ENCODE assay signal across 21 cellular contexts in the genomic region with DNA sequence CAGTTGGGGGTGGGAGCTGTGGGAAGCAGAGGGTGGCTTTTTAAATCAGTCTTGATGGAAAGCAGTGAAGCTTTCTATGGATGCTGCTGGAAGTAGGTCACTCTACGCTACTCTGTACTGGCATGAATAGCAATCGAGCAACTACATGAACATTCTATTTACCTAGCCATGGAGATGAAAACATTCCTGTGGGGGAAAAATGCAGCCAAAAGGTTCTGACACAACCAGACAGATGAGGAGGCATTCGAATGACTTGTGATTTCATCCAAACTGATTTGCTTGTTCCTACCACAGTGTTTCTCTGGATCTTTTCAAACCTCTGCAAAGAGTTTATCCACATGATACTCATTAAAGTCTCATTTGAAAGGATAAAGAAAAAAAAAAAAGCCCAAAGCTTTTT.
A peak's percentile ranks its signal among the peaks of the same experiment; 100 is the strongest.
DNase-seq lines count a peak whose midpoint lies in the region; ATAC-seq and TF ChIP-seq lines count a peak whose summit lies in the region.
"Had no signal": no experiment of that assay in that cellular context is flagged by ENCODE, and none has a peak within 500 bp of the region (broad histone marks: within the 10 kb centered on the region; RNA-seq: fewer than 3 reads in every experiment).

No MANE protein-coding gene starts in this region.

- DNase-seq in Ammon's horn (ENCODE audit: low spot score) (peak; percentile 13), astrocyte of the hippocampus (ENCODE audit: low read depth, low spot score) (peak; percentile 72), fibroblast of mammary gland (ENCODE audit: low read depth) (peak; percentile 1), pons (ENCODE audit: low spot score) (peak; percentile 44), UCSD-AML1 (lab: John Stamatoyannopoulos, UW; ENCODE audit: unreplicated experiment) (no peak), MV-4-11 (lab: John Stamatoyannopoulos, UW) (no peak)
- DNase-seq: 8988T, DMS 273 treated with DMSO at 0.1 percent for 48 hours, GF-D8, GM23248, Karpas-422, NCI-H1092, NCI-H1436 treated with DMSO at 0.1 percent for 48 hours, NCI-H2029, NCI-H345, NCI-H524 treated with DMSO at 0.1 percent for 48 hours, SHP77 had no signal

- no peak overlapping the region for H3K4me3 ChIP-seq in fibroblast of mammary gland (ENCODE audit: control insufficient read depth, low read depth, low read length)
- H3K4me3 ChIP-seq: GM12878, GM23248, HAP-1 had no signal

- TF ChIP-seq CTCF in fibroblast of mammary gland (conservative IDR thresholded peaks at IDR 0.05; ENCODE audit: control insufficient read depth, insufficient read depth, low read depth, low read length), result no peak

- no peak for ATAC-seq in GM18873 (IDR thresholded peaks at IDR 0.05; ENCODE audit: low FRiP score, unreplicated experiment)
- ATAC-seq in HG03280 (IDR thresholded peaks at IDR 0.05; ENCODE audit: unreplicated experiment), result no peak
- ATAC-seq: GM12878 had no signal

Comparison
In these comparisons a context has a peak if more than half of its experiments do, and no peak if none do; other contexts are left out.
1. DNase-seq: peak in Ammon's horn (single experiment), astrocyte of the hippocampus (single experiment), fibroblast of mammary gland (single experiment) and pons (single experiment); none in UCSD-AML1 (single experiment) and MV-4-11 (single experiment).